ENCODE assay signal across 8 cellular contexts in the genomic region with DNA sequence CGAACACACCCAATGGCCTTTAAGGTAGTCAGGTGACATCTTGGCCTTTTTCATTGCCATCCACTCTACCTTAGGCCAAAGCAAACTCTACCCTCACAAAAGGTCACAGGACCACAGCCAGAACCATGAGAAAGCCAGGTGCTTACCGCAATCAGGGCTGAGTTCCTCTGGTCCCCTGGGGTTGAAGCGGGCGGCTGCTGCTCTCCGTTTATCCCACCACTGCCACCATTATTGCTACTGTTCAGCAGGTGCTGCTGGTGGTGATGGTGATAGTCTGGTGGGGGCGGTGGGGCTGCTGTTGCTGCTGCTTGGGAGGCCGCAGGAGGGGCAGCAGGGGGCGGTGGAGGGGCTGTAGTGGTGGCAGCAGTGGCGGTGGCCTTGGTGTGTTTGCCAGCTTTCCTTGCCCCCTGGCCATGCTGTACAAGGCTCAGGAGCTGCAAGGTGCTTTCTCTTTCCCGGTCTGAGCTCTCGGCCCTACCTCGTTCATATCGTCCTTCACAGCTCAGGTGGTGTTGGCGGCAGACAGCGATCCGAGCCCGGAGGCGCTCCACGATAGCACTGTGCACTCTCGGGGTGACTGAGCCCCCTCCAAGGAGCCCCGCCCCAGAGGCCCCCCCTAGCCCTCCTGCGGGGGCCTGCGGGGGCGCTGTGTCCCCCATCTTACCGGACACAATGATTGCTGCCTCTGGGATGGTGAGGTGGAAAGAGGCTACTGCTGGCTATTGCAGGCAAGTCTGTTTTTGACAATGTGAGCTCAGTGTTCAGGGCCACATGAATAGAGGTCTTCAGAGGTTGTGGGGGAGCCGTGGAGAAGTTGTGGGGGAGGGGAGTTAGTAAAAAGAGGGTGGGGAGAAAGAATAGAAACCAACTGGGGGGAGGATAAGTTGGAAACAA. TPM values are rescaled to one million over a fixed set of nuclear protein-coding genes. Genes with fewer than 3 reads are reported as not detected.
DNase-seq lines count a peak whose midpoint lies in the region; ATAC-seq, FAIRE-seq and TF ChIP-seq lines count a peak whose summit lies in the region.

No MANE protein-coding gene starts in this region.

- no peak for TF ChIP-seq POLR2A in endothelial cell of umbilical vein (IDR thresholded peaks at IDR 0.05; ENCODE audit: low read depth, low read length)

- H3K4me1 ChIP-seq in CD4-positive, alpha-beta memory T cell (ENCODE audit: insufficient read depth, low read length), result peaks cover 50% of the 10 kb centered on the region
- H3K4me1 ChIP-seq in endothelial cell of umbilical vein (ENCODE audit: control insufficient read depth, extremely low read depth, insufficient read depth, low read length) (peaks cover 30% of the 10 kb centered on the region), mucosa of stomach (ENCODE audit: control insufficient read depth, insufficient read depth, low read length) (peaks cover 38% of the 10 kb centered on the region)

- peak overlapping the region; percentile 36 for H2AFZ ChIP-seq in endothelial cell of umbilical vein (ENCODE audit: low read depth, low read length)

- H4K20me1 ChIP-seq in endothelial cell of umbilical vein (replicated peaks; ENCODE audit: control insufficient read depth, extremely low read depth, insufficient read depth, low read length), result no peaks in the 10 kb centered on the region

- peak overlapping the region; percentile 75 for H3K27ac ChIP-seq in CD4-positive, alpha-beta memory T cell (ENCODE audit: low read depth, low read length)
- H3K27ac ChIP-seq in endothelial cell of umbilical vein (ENCODE audit: insufficient read depth, low read depth, low read length), result peak overlapping the region; percentile 88

- POLR2A ChIA-PET in CD4-positive, alpha-beta memory T cell (lab: Charles Lee; ENCODE audit: partially characterized antibody), result interaction anchor here (0.6 to 7.4 kb wide), 30 partner anchors 24 to 1275 kb away, joined by 3 to 76 read pairs (median 9); partner anchors contain the start of genes CCDC82, CEP57, FAM76B and JRKL
- POLR2A ChIA-PET in endothelial cell of umbilical vein (lab: Charles Lee), result interaction anchor here (0.6 to 2.9 kb wide), 4 partner anchors 35 to 418 kb away, joined by 3 to 13 read pairs (median 4); partner anchors contain the start of genes CCDC82, JRKL and MTMR2

- H3K4me1 Mint-ChIP-seq in CD4-positive, alpha-beta memory T cell, result peaks cover 33 to 63% (median 44%) of the 10 kb centered on the region in 4 donors
- H3K4me1 Mint-ChIP-seq in activated CD8-positive, alpha-beta memory T cell treated with anti-CD3 and anti-CD28 coated beads, Interleukin-2, amount 10 ng/mL, durations not matched to agents 7 days and 5 days, result peaks cover 45% of the 10 kb centered on the region

- H3K36me3 ChIP-seq in CD4-positive, alpha-beta memory T cell (ENCODE audit: insufficient read depth, low read length), result no peaks in the 10 kb centered on the region
- H3K36me3 ChIP-seq in endothelial cell of umbilical vein (ENCODE audit: control insufficient read depth in 2 of 2, extremely low read depth in 1 of 2, insufficient read depth in 2 of 2, low read length in 2 of 2), result no peaks in the 10 kb centered on the region
- no peaks in the 10 kb centered on the region for H3K36me3 ChIP-seq in mucosa of stomach (ENCODE audit: control insufficient read depth, insufficient read depth, low read length)

- peak overlapping the region; percentile 60 to 78 for H3K4me3 ChIP-seq in CD4-positive, alpha-beta memory T cell (ENCODE audit: low read length in 2 of 2)
- peak overlapping the region; percentile 59 to 98 (median 94) for H3K4me3 ChIP-seq in endothelial cell of umbilical vein (replicated peaks in 1 of 3; ENCODE audit: insufficient read depth in 1 of 3, low read depth in 1 of 3, low read length in 3 of 3)
- peak overlapping the region; percentile 71 for H3K4me3 ChIP-seq in mucosa of stomach (ENCODE audit: low read length)

- H3K27me3 ChIP-seq in CD4-positive, alpha-beta memory T cell (ENCODE audit: insufficient read depth, low read length), result no peaks in the 10 kb centered on the region
- H3K27me3 ChIP-seq in endothelial cell of umbilical vein (ENCODE audit: control insufficient read depth in 2 of 2, insufficient read depth in 2 of 2, low read length in 2 of 2), result no peaks in the 10 kb centered on the region
- H3K27me3 ChIP-seq in mucosa of stomach (ENCODE audit: control insufficient read depth, insufficient read depth, low read length), result no peaks in the 10 kb centered on the region

- dilution Hi-C loops in endothelial cell of umbilical vein (cut with MboI; ENCODE audit: extremely low pct_ligation_motif_present, low sequenced_read_pairs), result no loop called here

- peak overlapping the region; percentile 97 for H3K4me2 ChIP-seq in endothelial cell of umbilical vein (ENCODE audit: insufficient read depth, low read length)

- H3K9ac ChIP-seq in endothelial cell of umbilical vein (replicated peaks; ENCODE audit: extremely low read depth, insufficient read depth, low read length) (peak overlapping the region; percentile 95), mucosa of stomach (ENCODE audit: low read length) (peak overlapping the region; percentile 81)

- DNase-seq in CD4-positive, alpha-beta memory T cell, result peak; percentile 68 to 80 (median 70)
- DNase-seq in NAMALWA (ENCODE audit: low spot score) (peak; percentile 64), endothelial cell of umbilical vein (ENCODE audit: low read depth, low spot score) (peak; percentile 49), SIG-M5 (lab: John Stamatoyannopoulos, UW) (no peak)
- DNase-seq in activated CD8-positive, alpha-beta memory T cell treated with anti-CD3 and anti-CD28 coated beads, Interleukin-2, amount 10 ng/mL, durations not matched to agents 7 days and 5 days, result peak; percentile 89
- peak; percentile 64 for DNase-seq in stimulated activated naive CD4-positive, alpha-beta T cell treated with Interleukin-2 at 50 U/mL for 16 hours (lab: John Stamatoyannopoulos, UW)

- peak; percentile 34 for ATAC-seq in GM21528 (IDR thresholded peaks at IDR 0.05; ENCODE audit: low FRiP score, unreplicated experiment)
- peak; percentile 70 for ATAC-seq in activated CD8-positive, alpha-beta memory T cell treated with anti-CD3 and anti-CD28 coated beads, Interleukin-2, amount 10 ng/mL, durations not matched to agents 7 days and 5 days

- CTCF ChIA-PET in CD4-positive, alpha-beta memory T cell (lab: Charles Lee; ENCODE audit: partially characterized antibody), result interaction anchor here (0.6 to 7.7 kb wide), 52 partner anchors 10 to 551 kb away, joined by 3 to 258 read pairs (median 20); partner anchors contain the start of genes CCDC82, CEP57, FAM76B and JRKL
- CTCF ChIA-PET in activated CD8-positive, alpha-beta memory T cell treated with anti-CD3 and anti-CD28 coated beads, Interleukin-2, amount 10 ng/mL, durations not matched to agents 7 days and 5 days (lab: Charles Lee), result interaction anchor here (0.6 to 7.1 kb wide), 49 partner anchors 10 to 552 kb away, joined by 3 to 82 read pairs (median 5); partner anchors contain the start of genes CCDC82, FAM76B and JRKL
- CTCF ChIA-PET in endothelial cell of umbilical vein (lab: Charles Lee), result interaction anchor here (0.7 to 8.5 kb wide), 30 partner anchors 9 to 505 kb away, joined by 3 to 215 read pairs (median 8); partner anchors contain the start of genes CCDC82 and JRKL

- intact Hi-C loops in CD4-positive, alpha-beta memory T cell (cut with micrococcal nuclease), result loop anchor here (2.0 to 5.0 kb wide), 4 partner anchors 34 to 1191 kb away; partner anchors contain the start of gene CEP57
- intact Hi-C loops in endothelial cell of umbilical vein (cut with micrococcal nuclease), result loop anchor here (1.0 to 5.0 kb wide), 6 partner anchors 27 to 417 kb away; partner anchors contain the start of genes CCDC82 and MTMR2

- peaks cover 32% of the 10 kb centered on the region for H3K79me2 ChIP-seq in endothelial cell of umbilical vein (ENCODE audit: control insufficient read depth, insufficient read depth, low read length)

- FAIRE-seq in endothelial cell of umbilical vein (lab: Jason Lieb, UNC), result no peak

- no peaks in the 10 kb centered on the region for H3K27me3 Mint-ChIP-seq in CD4-positive, alpha-beta memory T cell
- no peaks in the 10 kb centered on the region for H3K27me3 Mint-ChIP-seq in activated CD8-positive, alpha-beta memory T cell treated with anti-CD3 and anti-CD28 coated beads, Interleukin-2, amount 10 ng/mL, durations not matched to agents 7 days and 5 days

- TF ChIP-seq CTCF in endothelial cell of umbilical vein (IDR thresholded peaks at IDR 0.05; ENCODE audit: extremely low read depth in 1 of 2, insufficient read depth in 1 of 2, low read depth in 1 of 2, low read length in 2 of 2), result peak; percentile 46 to 52

- no peaks in the 10 kb centered on the region for H3K9me1 ChIP-seq in endothelial cell of umbilical vein (replicated peaks; ENCODE audit: control insufficient read depth, extremely low read depth, insufficient read depth, low read length)

- no peaks in the 10 kb centered on the region for H3K9me3 ChIP-seq in CD4-positive, alpha-beta memory T cell (ENCODE audit: control insufficient read depth in 1 of 2, low read length in 2 of 2)
- H3K9me3 ChIP-seq in endothelial cell of umbilical vein (replicated peaks; ENCODE audit: control insufficient read depth, insufficient read depth, low read length) (no peaks in the 10 kb centered on the region), mucosa of stomach (ENCODE audit: control insufficient read depth, low read length) (no peaks in the 10 kb centered on the region)

- no peaks in the 10 kb centered on the region for H3K9me3 Mint-ChIP-seq in CD4-positive, alpha-beta memory T cell
- no peaks in the 10 kb centered on the region for H3K9me3 Mint-ChIP-seq in activated CD8-positive, alpha-beta memory T cell treated with anti-CD3 and anti-CD28 coated beads, Interleukin-2, amount 10 ng/mL, durations not matched to agents 7 days and 5 days (ENCODE audit: low read depth)

- H3K36me3 Mint-ChIP-seq in CD4-positive, alpha-beta memory T cell, result peaks cover 4 to 36% of the 10 kb centered on the region in 2 donors
- peaks cover 11% of the 10 kb centered on the region for H3K36me3 Mint-ChIP-seq in activated CD8-positive, alpha-beta memory T cell treated with anti-CD3 and anti-CD28 coated beads, Interleukin-2, amount 10 ng/mL, durations not matched to agents 7 days and 5 days

- H3K4me3 Mint-ChIP-seq in CD4-positive, alpha-beta memory T cell, result peak overlapping the region; percentile 91 to 98 (median 94)
- H3K4me3 Mint-ChIP-seq in activated CD8-positive, alpha-beta memory T cell treated with anti-CD3 and anti-CD28 coated beads, Interleukin-2, amount 10 ng/mL, durations not matched to agents 7 days and 5 days, result peak overlapping the region; percentile 92

- no TSS peak for BruUV-seq in endothelial cell of umbilical vein (replicated peaks; lab: Mats Ljungman, UMichigan)

- peak overlapping the region; percentile 86 to 97 (median 96) for H3K27ac Mint-ChIP-seq in CD4-positive, alpha-beta memory T cell
- H3K27ac Mint-ChIP-seq in activated CD8-positive, alpha-beta memory T cell treated with anti-CD3 and anti-CD28 coated beads, Interleukin-2, amount 10 ng/mL, durations not matched to agents 7 days and 5 days, result peak overlapping the region; percentile 92

RNA-seq across cellular contexts. Expression of gene MAML2, which starts 1.5 kb away (rescaled TPM):
- total RNA-seq in CD4-positive, alpha-beta memory T cell, result 10 to 100 TPM; 37.5 to 38.3 TPM
- 10 to 100 TPM in 1 of 2 donors, 1 to 10 TPM in 1; 1.6 to 13.4 TPM for polyA plus RNA-seq in CD4-positive, alpha-beta memory T cell
- 10 to 100 TPM; 12.7 to 14.5 TPM for total RNA-seq in activated CD8-positive, alpha-beta memory T cell treated with anti-CD3 and anti-CD28 coated beads, Interleukin-2, amount 10 ng/mL, durations not matched to agents 7 days and 5 days
- total RNA-seq in endothelial cell of umbilical vein, result 16.8 and 17.1 TPM in 2 replicates
- 12.4 and 15.9 TPM in 2 replicates for polyA plus RNA-seq in endothelial cell of umbilical vein
- 9.5 and 10.3 TPM in 2 replicates for polyA plus RNA-seq in endothelial cell of umbilical vein (2011; cell fraction: cytosol; rRNA removed)
- polyA plus RNA-seq in endothelial cell of umbilical vein (2011; cell fraction: nucleus; rRNA removed), result 13.0 and 13.3 TPM in 2 replicates
- 6.1 and 8.9 TPM in 2 replicates for polyA plus RNA-seq in endothelial cell of umbilical vein (2012)
- polyA minus RNA-seq in endothelial cell of umbilical vein, result 28.1 and 29.1 TPM in 2 replicates
- polyA minus RNA-seq in endothelial cell of umbilical vein (2011; cell fraction: cytosol; rRNA and poly(A)+ RNA removed), result 0.92 TPM
- 38.9 and 40.4 TPM in 2 replicates for polyA minus RNA-seq in endothelial cell of umbilical vein (2011; cell fraction: nucleus; rRNA and poly(A)+ RNA removed)

RNA-seq across cellular contexts. Expression of gene CCDC82, which starts 48.2 kb away (rescaled TPM):
- total RNA-seq in CD4-positive, alpha-beta memory T cell, result 10 to 100 TPM; 37.9 to 42.8 TPM
- polyA plus RNA-seq in CD4-positive, alpha-beta memory T cell, result 10 to 100 TPM; 12.9 to 29.2 TPM
- 10 to 100 TPM; 31.5 to 32.9 TPM for total RNA-seq in activated CD8-positive, alpha-beta memory T cell treated with anti-CD3 and anti-CD28 coated beads, Interleukin-2, amount 10 ng/mL, durations not matched to agents 7 days and 5 days
- 32.8 and 33.4 TPM in 2 replicates for total RNA-seq in endothelial cell of umbilical vein
- polyA plus RNA-seq in endothelial cell of umbilical vein, result 5.2 and 8.1 TPM in 2 replicates
- 8.0 and 8.4 TPM in 2 replicates for polyA plus RNA-seq in endothelial cell of umbilical vein (2011; cell fraction: cytosol; rRNA removed)
- polyA plus RNA-seq in endothelial cell of umbilical vein (2011; cell fraction: nucleus; rRNA removed), result 32.7 and 50.6 TPM in 2 replicates
- 28.6 and 40.1 TPM in 2 replicates for polyA plus RNA-seq in endothelial cell of umbilical vein (2012)
- polyA minus RNA-seq in endothelial cell of umbilical vein, result 9.6 and 11.0 TPM in 2 replicates
- polyA minus RNA-seq in endothelial cell of umbilical vein (2011; cell fraction: cytosol; rRNA and poly(A)+ RNA removed), result 5.4 TPM
- polyA minus RNA-seq in endothelial cell of umbilical vein (2011; cell fraction: nucleus; rRNA and poly(A)+ RNA removed), result 45.1 and 62.5 TPM in 2 replicates

RNA-seq across cellular contexts. Expression of gene JRKL, which starts 48.3 kb away (rescaled TPM):
- total RNA-seq in CD4-positive, alpha-beta memory T cell, result 10 to 100 TPM; 18.3 to 20.0 TPM
- polyA plus RNA-seq in CD4-positive, alpha-beta memory T cell, result 1 to 10 TPM; 1.9 to 4.0 TPM
- 10 to 100 TPM in 1 of 2 experiments, 1 to 10 TPM in 1; 9.6 to 11.2 TPM for total RNA-seq in activated CD8-positive, alpha-beta memory T cell treated with anti-CD3 and anti-CD28 coated beads, Interleukin-2, amount 10 ng/mL, durations not matched to agents 7 days and 5 days
- 7.0 and 7.6 TPM in 2 replicates for total RNA-seq in endothelial cell of umbilical vein
- 0.75 and 1.4 TPM in 2 replicates for polyA plus RNA-seq in endothelial cell of umbilical vein
- 1.8 and 2.0 TPM in 2 replicates for polyA plus RNA-seq in endothelial cell of umbilical vein (2011; cell fraction: cytosol; rRNA removed)
- polyA plus RNA-seq in endothelial cell of umbilical vein (2011; cell fraction: nucleus; rRNA removed), result 1.8 and 3.0 TPM in 2 replicates
- polyA plus RNA-seq in endothelial cell of umbilical vein (2012), result 7.7 and 8.6 TPM in 2 replicates
- 2.6 and 3.5 TPM in 2 replicates for polyA minus RNA-seq in endothelial cell of umbilical vein
- 2.0 TPM for polyA minus RNA-seq in endothelial cell of umbilical vein (2011; cell fraction: cytosol; rRNA and poly(A)+ RNA removed)
- 1.7 and 2.9 TPM in 2 replicates for polyA minus RNA-seq in endothelial cell of umbilical vein (2011; cell fraction: nucleus; rRNA and poly(A)+ RNA removed)
